ENCODE assay signal across 8 cellular contexts in the genomic region with DNA sequence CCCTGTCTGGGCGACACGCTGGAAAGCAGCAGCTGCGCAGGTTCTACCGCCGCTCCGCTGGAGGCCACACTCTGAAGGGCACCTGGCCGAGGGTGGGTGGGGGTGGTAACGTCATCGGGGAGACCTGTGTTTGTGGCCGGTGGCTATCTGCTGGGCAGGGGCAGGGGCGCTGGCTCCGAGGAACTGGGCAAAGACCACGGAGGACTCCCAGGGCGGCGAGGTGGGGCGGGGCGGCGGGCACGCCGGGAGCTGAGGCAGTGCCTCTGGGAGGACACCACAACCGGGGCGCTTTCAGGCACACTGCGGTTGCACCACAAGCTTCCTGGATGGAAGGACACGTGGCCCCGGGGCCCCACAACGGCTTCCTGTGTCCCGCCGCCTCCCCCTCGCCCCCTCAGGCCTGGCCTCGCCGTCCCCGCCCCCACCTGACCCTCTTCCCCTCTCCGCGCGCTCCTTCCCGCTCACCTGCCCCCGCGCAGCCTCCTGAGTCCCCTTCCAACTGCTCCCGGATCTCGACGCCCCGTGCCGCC. TPM values are rescaled to one million over a fixed set of nuclear protein-coding genes. Genes with fewer than 3 reads are reported as not detected.
DNase-seq lines count a peak whose midpoint lies in the region; ATAC-seq, FAIRE-seq and TF ChIP-seq lines count a peak whose summit lies in the region.

No MANE protein-coding gene starts in this region.

- H3K27ac Mint-ChIP-seq in activated CD8-positive, alpha-beta T cell treated with anti-CD3 and anti-CD28 coated beads, Interleukin-2, amount 10 ng/mL, durations not matched to agents 7 days and 5 days, result peak overlapping the region; percentile 99
- no peak overlapping the region for H3K27ac Mint-ChIP-seq in nephron progenitor cell

- H3K4me3 Mint-ChIP-seq in activated CD8-positive, alpha-beta T cell treated with anti-CD3 and anti-CD28 coated beads, Interleukin-2, amount 10 ng/mL, durations not matched to agents 7 days and 5 days, result peak overlapping the region; percentile 99
- peak overlapping the region; percentile 59 for H3K4me3 Mint-ChIP-seq in nephron progenitor cell

- no peak for TF ChIP-seq CTCF in nephron progenitor cell (IDR thresholded peaks at IDR 0.05)

- POLR2A ChIA-PET in activated CD8-positive, alpha-beta T cell treated with anti-CD3 and anti-CD28 coated beads, Interleukin-2, amount 10 ng/mL, durations not matched to agents 7 days and 5 days (lab: Charles Lee), result interaction anchor here (0.8 to 10.4 kb wide), 4 partner anchors 13 to 330 kb away, joined by 3 to 570 read pairs (median 4); no protein-coding TSS in a partner anchor

- TF ChIP-seq POLR2A in GM18505 (IDR thresholded peaks at IDR 0.05; ENCODE audit: borderline replicate concordance, extremely low read depth, insufficient read depth, insufficient read length), result peak; percentile 81
- TF ChIP-seq POLR2A in erythroblast (IDR thresholded peaks at IDR 0.05; ENCODE audit: low read length), result no peak

- no peak for FAIRE-seq in RCC 7860 (lab: Jason Lieb, UNC)

- ATAC-seq in GM18505 (IDR thresholded peaks at IDR 0.05; ENCODE audit: unreplicated experiment), result peak; percentile 49
- ATAC-seq in HG02678 (IDR thresholded peaks at IDR 0.05; ENCODE audit: unreplicated experiment), result peak; percentile 52
- ATAC-seq in activated CD8-positive, alpha-beta T cell treated with anti-CD3 and anti-CD28 coated beads, Interleukin-2, amount 10 ng/mL, durations not matched to agents 7 days and 5 days, result peak; percentile 51

- no peak overlapping the region for H3K27ac ChIP-seq in stomach smooth muscle (ENCODE audit: low read length)

- H3K4me1 Mint-ChIP-seq in activated CD8-positive, alpha-beta T cell treated with anti-CD3 and anti-CD28 coated beads, Interleukin-2, amount 10 ng/mL, durations not matched to agents 7 days and 5 days (ENCODE audit: low read depth), result peaks cover 69% of the 10 kb centered on the region
- peaks cover 10% of the 10 kb centered on the region for H3K4me1 Mint-ChIP-seq in nephron progenitor cell

- no peaks in the 10 kb centered on the region for H3K9me3 ChIP-seq in stomach smooth muscle (ENCODE audit: control insufficient read depth in 2 of 2, low read length in 2 of 2)

- peak; percentile 78 for DNase-seq in NCI-H2196 (lab: John Stamatoyannopoulos, UW; ENCODE audit: unreplicated experiment)
- peak; percentile 94 for DNase-seq in activated CD8-positive, alpha-beta T cell treated with anti-CD3 and anti-CD28 coated beads, Interleukin-2, amount 10 ng/mL, durations not matched to agents 7 days and 5 days
- peak; percentile 43 to 47 for DNase-seq in erythroblast (lab: John Stamatoyannopoulos, UW)
- DNase-seq in nephron progenitor cell, result peak; percentile 9
- no peak for DNase-seq in RCC 7860 (ENCODE audit: low spot score)

- peak overlapping the region; percentile 54 to 73 for H3K4me3 ChIP-seq in stomach smooth muscle (ENCODE audit: low read length in 2 of 2)

- H3K9me3 Mint-ChIP-seq in activated CD8-positive, alpha-beta T cell treated with anti-CD3 and anti-CD28 coated beads, Interleukin-2, amount 10 ng/mL, durations not matched to agents 7 days and 5 days (ENCODE audit: insufficient read depth), result no peaks in the 10 kb centered on the region
- H3K9me3 Mint-ChIP-seq in nephron progenitor cell, result peaks cover 6% of the 10 kb centered on the region

- no peak overlapping the region for H3K9ac ChIP-seq in stomach smooth muscle (ENCODE audit: low read length in 2 of 2)

- no peaks in the 10 kb centered on the region for H3K36me3 ChIP-seq in stomach smooth muscle (ENCODE audit: control insufficient read depth in 2 of 2, insufficient read depth in 2 of 2, low read length in 2 of 2)

- peaks cover 29% of the 10 kb centered on the region for H3K36me3 Mint-ChIP-seq in activated CD8-positive, alpha-beta T cell treated with anti-CD3 and anti-CD28 coated beads, Interleukin-2, amount 10 ng/mL, durations not matched to agents 7 days and 5 days (ENCODE audit: low read depth)
- no peaks in the 10 kb centered on the region for H3K36me3 Mint-ChIP-seq in nephron progenitor cell (ENCODE audit: low read depth)

- H3K4me1 ChIP-seq in stomach smooth muscle (ENCODE audit: control insufficient read depth, insufficient read depth, low read length), result peaks cover 10% of the 10 kb centered on the region

- peaks cover 5 to 18% of the 10 kb centered on the region in 2 donors for H3K27me3 ChIP-seq in stomach smooth muscle (ENCODE audit: control insufficient read depth in 1 of 2, insufficient read depth in 2 of 2, low read length in 2 of 2)

- CTCF ChIA-PET in activated CD8-positive, alpha-beta T cell treated with anti-CD3 and anti-CD28 coated beads, Interleukin-2, amount 10 ng/mL, durations not matched to agents 7 days and 5 days (lab: Charles Lee), result interaction anchor here (0.8 to 14.9 kb wide), 2 partner anchors 16 to 18 kb away, joined by 3 to 528 read pairs; a partner anchor contains a TSS

- H3K27me3 Mint-ChIP-seq in activated CD8-positive, alpha-beta T cell treated with anti-CD3 and anti-CD28 coated beads, Interleukin-2, amount 10 ng/mL, durations not matched to agents 7 days and 5 days (ENCODE audit: low read depth), result no peaks in the 10 kb centered on the region
- peaks cover 67% of the 10 kb centered on the region for H3K27me3 Mint-ChIP-seq in nephron progenitor cell (ENCODE audit: low read depth, poor library complexity)

RNA-seq across cellular contexts. Expression of a gene that starts 3.3 kb away (rescaled TPM):
- total RNA-seq in activated CD8-positive, alpha-beta T cell treated with anti-CD3 and anti-CD28 coated beads, Interleukin-2, amount 10 ng/mL, durations not matched to agents 7 days and 5 days, result 100 to 1,000 TPM; 262 to 275 TPM

RNA-seq across cellular contexts. Expression of a gene that starts 23.8 kb away (rescaled TPM):
- 10 to 100 TPM; 23.8 to 27.0 TPM for total RNA-seq in activated CD8-positive, alpha-beta T cell treated with anti-CD3 and anti-CD28 coated beads, Interleukin-2, amount 10 ng/mL, durations not matched to agents 7 days and 5 days
